In genomic region chr2:143708682-143709081, GRCh38 we compare ENCODE assay signal across 19 cellular contexts.
"Had no signal": no experiment of that assay in that cellular context is flagged by ENCODE, and none has a peak within 500 bp of the region (broad histone marks: within the 10 kb centered on the region; RNA-seq: fewer than 3 reads in every experiment).

No MANE protein-coding gene starts in this region.

- H3K27me3 Mint-ChIP-seq: activated CD4-positive, alpha-beta memory T cell treated with anti-CD3 and anti-CD28 coated beads for 36 hours; activated CD4-positive, alpha-beta T cell treated with anti-CD3 and anti-CD28 coated beads for 36 hours; activated naive CD8-positive, alpha-beta T cell treated with anti-CD3 and anti-CD28 coated beads, Interleukin-2, amount 50 U/mL, for 24 hours; dendritic cell treated with granulocyte-macrophage colony-stimulating factor and Interleukin-4, amounts not matched to agents 40 ng/mL and 50 ng/mL, for 4 days had no signal

- H3K27ac Mint-ChIP-seq: activated CD4-positive, alpha-beta memory T cell treated with anti-CD3 and anti-CD28 coated beads for 36 hours; activated CD4-positive, alpha-beta T cell treated with anti-CD3 and anti-CD28 coated beads for 36 hours; activated naive CD8-positive, alpha-beta T cell treated with anti-CD3 and anti-CD28 coated beads, Interleukin-2, amount 50 U/mL, for 24 hours; activated T-helper 1 cell treated with anti-CD3 and anti-CD28 coated beads, Interleukin-12 subunit alpha, Interleukin-12 subunit beta, Interleukin-2, Interleukin-4 antibody, amounts not matched to agents 30 ng/mL and 10 ng/mL and 1 ng/mL, durations not matched to agents 14 hours and 24 hours and 36 hours; dendritic cell treated with granulocyte-macrophage colony-stimulating factor and Interleukin-4, amounts not matched to agents 40 ng/mL and 50 ng/mL, for 4 days; natural killer cell; type B pancreatic cell; WTC11 had no signal

- H3K4me1 ChIP-seq: esophagus muscularis mucosa, sigmoid colon had no signal

- H3K9me3 ChIP-seq: esophagus muscularis mucosa, sigmoid colon had no signal

- H3K27me3 ChIP-seq: esophagus muscularis mucosa, heart right ventricle, sigmoid colon had no signal

- H3K4me3 Mint-ChIP-seq: activated CD4-positive, alpha-beta memory T cell treated with anti-CD3 and anti-CD28 coated beads for 36 hours; activated CD4-positive, alpha-beta T cell treated with anti-CD3 and anti-CD28 coated beads for 36 hours; activated naive CD8-positive, alpha-beta T cell treated with anti-CD3 and anti-CD28 coated beads, Interleukin-2, amount 50 U/mL, for 24 hours; activated T-helper 1 cell treated with anti-CD3 and anti-CD28 coated beads, Interleukin-12 subunit alpha, Interleukin-12 subunit beta, Interleukin-2, Interleukin-4 antibody, amounts not matched to agents 30 ng/mL and 10 ng/mL and 1 ng/mL, durations not matched to agents 14 hours and 24 hours and 36 hours; dendritic cell treated with granulocyte-macrophage colony-stimulating factor and Interleukin-4, amounts not matched to agents 40 ng/mL and 50 ng/mL, for 4 days; immature natural killer cell; natural killer cell; type B pancreatic cell; WTC11 had no signal

- H3K36me3 ChIP-seq: esophagus muscularis mucosa had no signal

- DNase-seq: activated CD4-positive, alpha-beta memory T cell treated with anti-CD3 and anti-CD28 coated beads for 36 hours; activated CD4-positive, alpha-beta T cell treated with anti-CD3 and anti-CD28 coated beads for 36 hours; activated naive CD8-positive, alpha-beta T cell treated with anti-CD3 and anti-CD28 coated beads, Interleukin-2, amount 50 U/mL, for 24 hours; activated T-cell treated with anti-CD3 and anti-CD28 coated beads for 4 hours; effector CD8-positive, alpha-beta T cell; heart right ventricle; immature natural killer cell; kidney glomerular epithelial cell; natural killer cell; posterior cingulate gyrus; sigmoid colon; stimulated activated naive CD4-positive, alpha-beta T cell treated with Interleukin-2 at 50 U/mL for 16 hours; substantia nigra; SW 1271 had no signal

- H3K27ac ChIP-seq: esophagus muscularis mucosa, sigmoid colon had no signal

- ATAC-seq: activated CD4-positive, alpha-beta T cell treated with anti-CD3 and anti-CD28 coated beads for 36 hours; activated naive CD8-positive, alpha-beta T cell treated with anti-CD3 and anti-CD28 coated beads, Interleukin-2, amount 50 U/mL, for 24 hours; heart right ventricle; natural killer cell; WTC11 had no signal

- H3K4me3 ChIP-seq: esophagus muscularis mucosa, heart right ventricle, sigmoid colon had no signal
